ENCODE assay signal across 8 cellular contexts in the genomic region with DNA sequence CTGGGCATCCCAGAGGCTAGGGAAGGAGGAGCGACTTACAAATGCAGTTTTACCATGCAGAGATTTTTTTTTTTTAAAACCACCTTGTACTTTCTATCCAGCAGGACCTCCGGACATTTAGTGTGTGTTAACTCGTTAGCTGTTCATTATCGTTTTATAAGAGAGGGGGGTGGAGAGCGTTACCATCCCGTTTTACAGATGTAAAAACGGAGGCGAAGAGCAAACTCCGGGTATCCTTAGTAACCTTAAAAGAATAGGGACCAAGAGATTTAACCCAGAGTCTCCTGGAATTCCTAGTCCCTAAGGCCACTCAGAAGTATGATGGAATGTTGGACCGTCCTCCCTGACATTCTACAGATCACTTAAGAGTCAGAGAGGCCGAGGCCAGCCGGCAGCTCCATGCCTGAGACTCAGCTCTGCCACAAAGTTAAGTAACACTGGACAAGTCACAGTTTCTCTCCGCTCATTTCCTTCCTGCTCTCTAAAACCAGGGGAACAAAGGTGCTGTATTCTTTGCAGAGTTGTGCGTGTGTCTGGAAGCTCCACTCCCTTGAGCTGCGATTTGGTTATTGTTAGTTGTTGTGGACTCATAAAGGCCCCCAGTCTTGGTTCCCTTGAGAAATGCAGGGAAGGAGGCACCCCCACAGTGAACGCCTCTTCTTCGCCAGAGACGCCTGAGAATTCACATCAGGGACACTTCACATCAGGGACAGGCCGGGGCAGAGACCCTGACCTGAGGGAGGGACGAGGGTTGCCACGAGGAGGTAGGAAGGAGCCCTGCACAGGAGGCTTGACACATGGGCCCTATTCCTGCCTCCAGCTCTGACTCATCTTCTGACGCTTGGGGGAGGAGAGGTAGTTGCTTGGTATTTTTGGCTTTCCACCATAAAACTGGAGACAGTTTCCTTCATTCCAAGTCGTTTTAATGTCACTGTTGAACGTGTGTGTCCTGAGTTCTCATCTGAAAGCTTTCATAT. TPM values are rescaled to one million over a fixed set of nuclear protein-coding genes. Genes with fewer than 3 reads are reported as not detected.
DNase-seq lines count a peak whose midpoint lies in the region; ATAC-seq and TF ChIP-seq lines count a peak whose summit lies in the region.

No MANE protein-coding gene starts in this region.

- peak overlapping the region; percentile 87 to 98 (median 95) for H3K4me3 Mint-ChIP-seq in T-cell

- peak; percentile 87 for DNase-seq in HFF-Myc (ENCODE audit: extremely low read depth, low read depth)
- DNase-seq in T-cell = no peak
- DNase-seq in lung (ENCODE audit: low spot score) = no peak
- DNase-seq in substantia nigra (lab: John Stamatoyannopoulos, UW) = peak in 8 of 49 donors; percentile 12 to 39 (median 20)
- DNase-seq in NOMO-1 treated with dmso at 0.1 percent for 144 hours (lab: John Stamatoyannopoulos, UW; ENCODE audit: unreplicated experiment) = no peak

- H3K9me3 Mint-ChIP-seq in T-cell = no peaks in the 10 kb centered on the region

- H3K4me1 Mint-ChIP-seq in T-cell = peaks cover 27 to 33% (median 29%) of the 10 kb centered on the region in 3 donors

- peaks cover 64% of the 10 kb centered on the region for H3K4me1 ChIP-seq in BLaER1
- peaks cover 12 to 23% of the 10 kb centered on the region in 2 donors for H3K4me1 ChIP-seq in duodenal mucosa (ENCODE audit: control insufficient read depth in 1 of 2, insufficient read depth in 2 of 2, low read length in 2 of 2)
- H3K4me1 ChIP-seq in lung (ENCODE audit: control insufficient read depth in 2 of 2, insufficient read depth in 2 of 2, low read length in 2 of 2) = peaks cover 3 to 4% of the 10 kb centered on the region in 2 donors

- no peaks in the 10 kb centered on the region for H3K27me3 Mint-ChIP-seq in T-cell

- TF ChIP-seq CTCF in HFF-Myc (IDR thresholded peaks at IDR 0.05; ENCODE audit: low read depth, low read length, missing control alignments) (no peak), lung (IDR thresholded peaks at IDR 0.05; ENCODE audit: control extremely low read depth, extremely low read depth) (no peak)

- peak overlapping the region; percentile 85 to 96 for H3K27ac Mint-ChIP-seq in T-cell

- H3K27me3 ChIP-seq in BLaER1 (peaks cover 8% of the 10 kb centered on the region; the same call in 1 of the 2 replicates), duodenal mucosa (ENCODE audit: control insufficient read depth in 1 of 2, insufficient read depth in 2 of 2, low read length in 2 of 2) (no peaks in the 10 kb centered on the region), lung (ENCODE audit: control insufficient read depth, insufficient read depth) (no peaks in the 10 kb centered on the region)

- CTCF ChIA-PET in T-cell (lab: Charles Lee) = no interaction called here

- H3K36me3 ChIP-seq in BLaER1 (no peaks in the 10 kb centered on the region), duodenal mucosa (ENCODE audit: control insufficient read depth in 1 of 2, insufficient read depth in 2 of 2, low read length in 2 of 2) (no peaks in the 10 kb centered on the region), lung (ENCODE audit: control insufficient read depth in 2 of 2, insufficient read depth in 2 of 2, low read length in 2 of 2) (no peaks in the 10 kb centered on the region)

- POLR2A ChIA-PET in T-cell (lab: Charles Lee) = no interaction called here

- ATAC-seq in T-cell (replicated peaks in 1 of 4) = no peak
- ATAC-seq in lung (ENCODE audit: insufficient read depth, low FRiP score) = no peak
- ATAC-seq in HG02798 (IDR thresholded peaks at IDR 0.05; ENCODE audit: poor library complexity, unreplicated experiment) = no peak

- H3K4me2 ChIP-seq in BLaER1 = peak overlapping the region; percentile 96

- peaks cover 58% of the 10 kb centered on the region for H4K20me1 ChIP-seq in BLaER1

- peak overlapping the region; percentile 79 for H3K4me3 ChIP-seq in BLaER1
- H3K4me3 ChIP-seq in HFF-Myc (replicated peaks; ENCODE audit: low read depth, low read length) = peak overlapping the region; percentile 86
- peak overlapping the region; percentile 65 to 71 for H3K4me3 ChIP-seq in duodenal mucosa (ENCODE audit: low read depth in 1 of 2, low read length in 2 of 2)
- H3K4me3 ChIP-seq in lung = peak overlapping the region; percentile 62

- H3K9me3 ChIP-seq in BLaER1 (no peaks in the 10 kb centered on the region), duodenal mucosa (ENCODE audit: control insufficient read depth in 1 of 2, low read length in 2 of 2) (no peaks in the 10 kb centered on the region), lung (ENCODE audit: control insufficient read depth in 2 of 2, insufficient read depth in 1 of 2, low read length in 1 of 2) (no peaks in the 10 kb centered on the region)

- H3K36me3 Mint-ChIP-seq in T-cell = no peaks in the 10 kb centered on the region

- H3K9ac ChIP-seq in BLaER1 (peak overlapping the region; percentile 78), duodenal mucosa (ENCODE audit: low read depth in 1 of 2, low read length in 2 of 2) (peak overlapping the region; percentile 6 to 27)

- H3K27ac ChIP-seq in BLaER1 = peak overlapping the region; percentile 72
- H3K27ac ChIP-seq in duodenal mucosa (ENCODE audit: low read depth, low read length) = no peak overlapping the region
- H3K27ac ChIP-seq in lung (ENCODE audit: low read depth in 1 of 2, low read length in 1 of 2) = peak overlapping the region; percentile 44 to 78
- peak overlapping the region; percentile 38 for H3K27ac ChIP-seq in substantia nigra (ENCODE audit: low read depth, low read length, poor library complexity, severe bottlenecking)

- WGBS in lung, 2 donors = 31 to 41% methylated on average over 24 of the region's 24 CpGs

RNA-seq across cellular contexts. Expression of gene DUSP14, which starts 1.2 kb away (rescaled TPM):
- total RNA-seq in T-cell (1 to 10 TPM; 4.0 to 9.6 (median 5.4) TPM), lung (10 to 100 TPM in 1 of 2 donors, 1 to 10 TPM in 1; 7.4 to 15.7 TPM)
- 10 to 100 TPM in 1 of 2 donors, 1 to 10 TPM in 1; 9.4 to 11.3 TPM for polyA plus RNA-seq in lung
